8 cellular contexts compared by ENCODE assay signal in the genomic region with DNA sequence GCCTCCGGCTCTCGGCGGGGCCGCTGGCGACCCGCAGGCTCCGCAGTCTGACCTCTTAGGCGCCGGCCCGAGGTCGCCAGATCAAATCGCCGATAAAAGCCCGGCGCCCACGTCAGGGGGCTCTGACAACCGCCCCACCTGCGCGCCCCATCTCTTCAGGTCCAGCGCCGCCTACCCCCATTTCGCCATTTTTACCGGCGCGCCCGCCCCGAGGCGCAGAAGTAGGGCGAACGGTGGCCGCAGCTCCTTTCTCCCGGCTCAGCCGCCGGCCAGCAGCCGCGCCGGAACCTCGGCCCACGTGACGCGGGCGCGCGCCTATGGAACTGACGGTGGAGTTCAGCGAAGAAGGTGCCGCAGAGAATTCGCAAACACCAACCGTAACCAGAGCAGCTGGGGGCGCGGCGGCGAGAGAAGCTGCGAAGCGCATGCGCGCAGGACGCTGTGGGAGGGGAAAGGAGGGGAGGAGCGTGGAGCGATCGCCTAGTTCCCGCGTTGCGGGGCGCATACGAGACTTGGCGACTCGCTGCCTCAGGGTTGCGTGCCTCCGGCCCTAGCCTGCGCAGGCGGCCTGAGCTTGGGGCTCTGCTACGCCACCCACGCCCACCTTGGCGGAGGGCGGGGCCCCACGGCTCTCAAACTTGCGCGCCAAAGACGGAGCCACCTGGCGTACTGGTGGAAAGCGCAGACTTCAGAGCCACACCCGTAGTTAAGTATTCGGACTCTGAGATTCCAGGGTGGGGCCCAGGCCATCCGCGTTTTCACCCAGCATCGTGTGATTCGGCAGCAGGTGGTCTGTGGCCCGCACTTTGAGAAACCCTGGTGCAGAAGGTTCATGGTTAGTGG. TPM values are rescaled to one million over a fixed set of nuclear protein-coding genes. Genes with fewer than 3 reads are reported as not detected.
DNase-seq lines count a peak whose midpoint lies in the region; ATAC-seq and TF ChIP-seq lines count a peak whose summit lies in the region.

A gene with protein sequence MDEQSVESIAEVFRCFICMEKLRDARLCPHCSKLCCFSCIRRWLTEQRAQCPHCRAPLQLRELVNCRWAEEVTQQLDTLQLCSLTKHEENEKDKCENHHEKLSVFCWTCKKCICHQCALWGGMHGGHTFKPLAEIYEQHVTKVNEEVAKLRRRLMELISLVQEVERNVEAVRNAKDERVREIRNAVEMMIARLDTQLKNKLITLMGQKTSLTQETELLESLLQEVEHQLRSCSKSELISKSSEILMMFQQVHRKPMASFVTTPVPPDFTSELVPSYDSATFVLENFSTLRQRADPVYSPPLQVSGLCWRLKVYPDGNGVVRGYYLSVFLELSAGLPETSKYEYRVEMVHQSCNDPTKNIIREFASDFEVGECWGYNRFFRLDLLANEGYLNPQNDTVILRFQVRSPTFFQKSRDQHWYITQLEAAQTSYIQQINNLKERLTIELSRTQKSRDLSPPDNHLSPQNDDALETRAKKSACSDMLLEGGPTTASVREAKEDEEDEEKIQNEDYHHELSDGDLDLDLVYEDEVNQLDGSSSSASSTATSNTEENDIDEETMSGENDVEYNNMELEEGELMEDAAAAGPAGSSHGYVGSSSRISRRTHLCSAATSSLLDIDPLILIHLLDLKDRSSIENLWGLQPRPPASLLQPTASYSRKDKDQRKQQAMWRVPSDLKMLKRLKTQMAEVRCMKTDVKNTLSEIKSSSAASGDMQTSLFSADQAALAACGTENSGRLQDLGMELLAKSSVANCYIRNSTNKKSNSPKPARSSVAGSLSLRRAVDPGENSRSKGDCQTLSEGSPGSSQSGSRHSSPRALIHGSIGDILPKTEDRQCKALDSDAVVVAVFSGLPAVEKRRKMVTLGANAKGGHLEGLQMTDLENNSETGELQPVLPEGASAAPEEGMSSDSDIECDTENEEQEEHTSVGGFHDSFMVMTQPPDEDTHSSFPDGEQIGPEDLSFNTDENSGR (minus strand): TSS at position 418 of the 843 bp plus-strand sequence. CDS start 419 bp downstream, outside the sequence.

- H3K4me1 Mint-ChIP-seq in T-helper 17 cell: peaks cover 33% of the 10 kb centered on the region

- H3K27me3 ChIP-seq in left ventricle myocardium inferior (ENCODE audit: low read depth): no peaks in the 10 kb centered on the region
- H3K27me3 ChIP-seq in prostate gland (replicated peaks; ENCODE audit: insufficient read depth): no peaks in the 10 kb centered on the region

- H3K27me3 Mint-ChIP-seq in T-helper 17 cell: no peaks in the 10 kb centered on the region

- peak within 1 kb of the TSS; percentile 91 for H3K27ac Mint-ChIP-seq in T-helper 17 cell

- peaks cover 36% of the 10 kb centered on the region for H3K4me1 ChIP-seq in left ventricle myocardium inferior
- peaks cover 2% of the 10 kb centered on the region for H3K4me1 ChIP-seq in prostate gland (replicated peaks)
- H3K4me1 ChIP-seq in urinary bladder (ENCODE audit: insufficient read depth): peaks cover 2% of the 10 kb centered on the region

- DNase-seq in NCI-H1694 treated with DMSO at 0.1 percent for 48 hours (lab: John Stamatoyannopoulos, UW) (peak; percentile 98), T-helper 17 cell (peak; percentile 97 to 98 (median 98)), amygdala (lab: John Stamatoyannopoulos, UW) (peak; percentile 60 to 98 (median 93)), left ventricle myocardium inferior (peak; percentile 97), prostate gland (ENCODE audit: low spot score) (peak; percentile 97)

- TF ChIP-seq POLR2A in GM15510 (IDR thresholded peaks at IDR 0.05; ENCODE audit: borderline replicate concordance, extremely low read depth, insufficient read length) (peak; percentile 70), prostate gland (IDR thresholded peaks at IDR 0.05) (peak; percentile 77)

- H3K36me3 ChIP-seq in left ventricle myocardium inferior (peaks cover 12% of the 10 kb centered on the region), prostate gland (no peaks in the 10 kb centered on the region), urinary bladder (ENCODE audit: insufficient read depth) (no peaks in the 10 kb centered on the region)

- intact Hi-C loops in left ventricle myocardium inferior (cut with micrococcal nuclease) (no loop called here), prostate gland (cut with DNase I) (loop anchor here (5.0 kb wide), 1 partner anchor 51 kb away; a partner anchor contains a TSS)

- under 1% methylated on average over 72 of the region's 89 CpGs for WGBS in prostate gland
- WGBS in urinary bladder: under 1% methylated on average over 89 of the region's 89 CpGs

- peak; percentile 95 for ATAC-seq in HG02885 (IDR thresholded peaks at IDR 0.05; ENCODE audit: poor library complexity, unreplicated experiment)
- ATAC-seq in T-helper 17 cell: peak; percentile 96

- peak within 1 kb of the TSS; percentile 89 for H3K4me3 ChIP-seq in left ventricle myocardium inferior
- H3K4me3 ChIP-seq in prostate gland: peak within 1 kb of the TSS; percentile 87 to 89
- peak within 1 kb of the TSS; percentile 77 for H3K4me3 ChIP-seq in urinary bladder (ENCODE audit: low read depth, low read length)

- peak within 1 kb of the TSS; percentile 94 for H3K4me3 Mint-ChIP-seq in T-helper 17 cell

- H3K27ac ChIP-seq in left ventricle myocardium inferior (replicated peaks) (peak within 1 kb of the TSS; percentile 93), prostate gland (peak within 1 kb of the TSS; percentile 91), urinary bladder (ENCODE audit: low read depth) (peak within 1 kb of the TSS; percentile 74)

- H3K9me3 ChIP-seq in T-helper 17 cell (ENCODE audit: control insufficient read depth, low read length, poor library complexity, severe bottlenecking) (no peaks in the 10 kb centered on the region), left ventricle myocardium inferior (replicated peaks) (no peaks in the 10 kb centered on the region), prostate gland (no peaks in the 10 kb centered on the region)

- H3K36me3 Mint-ChIP-seq in T-helper 17 cell (ENCODE audit: low read depth): peaks cover 4% of the 10 kb centered on the region

- TF ChIP-seq CTCF in left ventricle myocardium inferior (IDR thresholded peaks at IDR 0.05; ENCODE audit: borderline replicate concordance): peak; percentile 11
- TF ChIP-seq CTCF in prostate gland (IDR thresholded peaks at IDR 0.05): peak in 2 of 4 experiments; percentile 26 to 37

RNA-seq across cellular contexts. Expression of the gene that starts here (rescaled TPM):
- total RNA-seq in T-helper 17 cell: 10 to 100 TPM; 24.1 to 26.1 TPM
- 20.9 TPM for total RNA-seq in left ventricle myocardium inferior
- total RNA-seq in prostate gland: 10 to 100 TPM; 22.6 to 55.5 TPM
- total RNA-seq in urinary bladder: 42.2 TPM
- polyA plus RNA-seq in urinary bladder: 16.5 TPM

Comparison
In these comparisons a context has a peak if more than half of its experiments do, and no peak if none do; other contexts are left out.
1. Peak in every context shown above with its lines: DNase-seq, ATAC-seq, H3K4me3 ChIP-seq and H3K27ac ChIP-seq.